In genomic region chr5:75236322-75237316, GRCh38 we compare ENCODE assay signal across 1 cellular context.
TF ChIP-seq lines count a peak whose summit lies in the region.

Gene ANKRD31, minus strand, starts transcription at chr5:75236878. Its CDS starts 192 bp downstream, at chr5:75236686.

TF ChIP-seq in K562, 482 proteins besides CTCF, POLR2A, EP300 and RAD21 (continued from another document):
- TF ChIP-seq IRF9 (tag; IDR thresholded peaks at IDR 0.05) (no peak), CSDE1 (IDR thresholded peaks at IDR 0.05) (no peak), TCFL5 (CRISPR knock-in tag; conservative IDR thresholded peaks at IDR 0.05) (no peak), ZBTB26 (CRISPR knock-in tag; IDR thresholded peaks at IDR 0.05) (no peak), HDAC1 (IDR thresholded peaks at IDR 0.05) (peak in 1 of 2 experiments; percentile 84; a peak in 2 of 4 replicates), SUPT5H (IDR thresholded peaks at IDR 0.05) (0 out of 2 replicates have a peak, but pooled peaks have one; percentile 55), MEIS2 (IDR thresholded peaks at IDR 0.05; ENCODE audit: partially characterized antibody) (peak; percentile 55), E2F3 (CRISPR knock-in tag; IDR thresholded peaks at IDR 0.05) (0 out of 2 replicates have a peak, but pooled peaks have one; percentile 36), NEUROD1 (IDR thresholded peaks at IDR 0.05; ENCODE audit: borderline replicate concordance, low read depth, low read length, partially characterized antibody) (no peak), KLF6 (CRISPR knock-in tag; IDR thresholded peaks at IDR 0.05; ENCODE audit: borderline replicate concordance) (no peak), DIDO1 (tag; IDR thresholded peaks at IDR 0.05; ENCODE audit: low read depth) (no peak), GTF2B (IDR thresholded peaks at IDR 0.05; ENCODE audit: extremely low read depth, insufficient read length) (no peak), TEAD2 (tag; IDR thresholded peaks at IDR 0.05) (no peak), ZFP36 (IDR thresholded peaks at IDR 0.05; ENCODE audit: low read depth, low read length, partially characterized antibody) (no peak), ZNF133 (CRISPR knock-in tag; IDR thresholded peaks at IDR 0.05) (no peak), LARP7 (IDR thresholded peaks at IDR 0.05) (no peak), ZNF277 (CRISPR knock-in tag; IDR thresholded peaks at IDR 0.05; ENCODE audit: borderline replicate concordance) (no peak), ZNF143 (CRISPR knock-in tag; IDR thresholded peaks at IDR 0.05) (no peak), HDAC3 (IDR thresholded peaks at IDR 0.05; ENCODE audit: borderline replicate concordance, partially characterized antibody) (no peak), LCOR (CRISPR knock-in tag; IDR thresholded peaks at IDR 0.05) (no peak), CGGBP1 (CRISPR knock-in tag; IDR thresholded peaks at IDR 0.05) (no peak), E4F1 (CRISPR knock-in tag; IDR thresholded peaks at IDR 0.05; ENCODE audit: borderline replicate concordance) (no peak), ZSCAN29 (IDR thresholded peaks at IDR 0.05) (no peak), POLR3G (IDR thresholded peaks at IDR 0.05; ENCODE audit: extremely low read depth, insufficient read length, insufficient replicate concordance) (no peak), PURB (CRISPR knock-in tag; IDR thresholded peaks at IDR 0.05; ENCODE audit: low read depth) (no peak), ZNF224 (CRISPR knock-in tag; IDR thresholded peaks at IDR 0.05) (no peak), RNF2 (IDR thresholded peaks at IDR 0.05) (no peak), CEBPZ (IDR thresholded peaks at IDR 0.05; ENCODE audit: borderline replicate concordance, low read depth, low read length) (no peak), FOSL1 (tag; conservative IDR thresholded peaks at IDR 0.05) (no peak), STAT5A (IDR thresholded peaks at IDR 0.05; ENCODE audit: borderline replicate concordance, low read length) (no peak), ZNF584 (CRISPR knock-in tag; IDR thresholded peaks at IDR 0.05; ENCODE audit: low read depth) (no peak), ZNF740 (CRISPR knock-in tag; IDR thresholded peaks at IDR 0.05) (no peak), ZNF740 (tag; IDR thresholded peaks at IDR 0.05) (no peak), EP400 (IDR thresholded peaks at IDR 0.05) (peak; percentile 77), ZNF444 (CRISPR knock-in tag; IDR thresholded peaks at IDR 0.05) (no peak), NBN (IDR thresholded peaks at IDR 0.05; ENCODE audit: low read depth) (no peak), STAT6 (CRISPR knock-in tag; IDR thresholded peaks at IDR 0.05) (no peak), NCOA6 (IDR thresholded peaks at IDR 0.05) (no peak), ESRRB (CRISPR knock-in tag; IDR thresholded peaks at IDR 0.05; ENCODE audit: borderline replicate concordance) (no peak)
